ENCODE assay signal across 1 cellular context in the genomic region with DNA sequence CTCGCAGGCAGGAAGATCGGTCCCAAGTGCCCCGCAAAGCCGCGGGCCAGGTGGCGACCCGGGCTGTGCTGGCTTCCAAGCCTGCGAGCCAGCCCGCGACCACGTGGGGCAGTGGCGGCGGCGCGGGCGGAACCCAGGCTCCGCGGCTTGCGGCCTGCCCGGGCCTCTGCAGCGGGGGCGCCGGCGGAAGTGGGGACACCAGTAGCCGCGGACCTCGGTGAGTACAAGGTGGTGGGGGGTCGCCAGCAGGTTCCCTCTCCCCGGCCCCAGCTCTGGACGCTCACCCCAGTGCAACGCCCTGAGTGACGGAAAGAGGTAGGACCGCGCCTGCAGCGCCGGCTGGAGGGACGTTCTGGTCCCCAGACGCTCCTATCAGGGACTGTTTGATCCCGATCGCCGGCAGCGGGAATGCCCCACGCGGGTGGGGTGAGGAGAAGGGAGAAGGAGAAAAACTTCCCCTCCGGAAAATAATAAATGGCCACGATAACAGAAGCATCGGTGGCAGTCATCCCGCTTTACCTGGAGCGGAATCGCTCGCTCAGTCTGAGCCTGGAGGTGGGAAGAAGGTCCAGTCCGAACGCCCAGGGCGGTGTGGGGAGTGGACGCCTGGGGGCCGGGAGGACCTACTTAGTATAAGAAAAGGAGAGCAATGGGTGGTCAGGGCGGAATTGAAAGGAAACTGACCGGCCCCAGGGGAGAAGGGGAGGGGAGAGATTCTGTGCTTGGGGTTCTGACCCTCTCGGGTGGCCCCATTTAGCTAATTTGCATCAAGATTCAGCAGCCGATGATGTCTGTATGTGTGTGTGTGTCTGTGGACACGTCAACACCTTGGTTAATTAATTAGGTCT.
TF ChIP-seq lines count a peak whose summit lies in the region.

A gene with protein sequence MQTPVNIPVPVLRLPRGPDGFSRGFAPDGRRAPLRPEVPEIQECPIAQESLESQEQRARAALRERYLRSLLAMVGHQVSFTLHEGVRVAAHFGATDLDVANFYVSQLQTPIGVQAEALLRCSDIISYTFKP (plus strand): TSS at position 198 of the 848 bp plus-strand sequence. CDS start 10,855 bp downstream, outside the sequence.

TF ChIP-seq in HepG2, 621 proteins besides CTCF, POLR2A, EP300 and RAD21 (continued from another document and continues in another):
- TF ChIP-seq REPIN1 (CRISPR knock-in tag; IDR thresholded peaks at IDR 0.05; ENCODE audit: borderline replicate concordance, low read depth), result peak; percentile 86; the same call in 1 of the 2 replicates
- TF ChIP-seq ERF (CRISPR knock-in tag; IDR thresholded peaks at IDR 0.05), result peak; percentile 93
- TF ChIP-seq ATRX (CRISPR knock-in tag; IDR thresholded peaks at IDR 0.05; ENCODE audit: borderline replicate concordance), result no peak
- peak; percentile 62; the same call in 1 of the 2 replicates for TF ChIP-seq KLF15 (CRISPR knock-in tag; IDR thresholded peaks at IDR 0.05; ENCODE audit: borderline replicate concordance)
- TF ChIP-seq, protein P1, sequence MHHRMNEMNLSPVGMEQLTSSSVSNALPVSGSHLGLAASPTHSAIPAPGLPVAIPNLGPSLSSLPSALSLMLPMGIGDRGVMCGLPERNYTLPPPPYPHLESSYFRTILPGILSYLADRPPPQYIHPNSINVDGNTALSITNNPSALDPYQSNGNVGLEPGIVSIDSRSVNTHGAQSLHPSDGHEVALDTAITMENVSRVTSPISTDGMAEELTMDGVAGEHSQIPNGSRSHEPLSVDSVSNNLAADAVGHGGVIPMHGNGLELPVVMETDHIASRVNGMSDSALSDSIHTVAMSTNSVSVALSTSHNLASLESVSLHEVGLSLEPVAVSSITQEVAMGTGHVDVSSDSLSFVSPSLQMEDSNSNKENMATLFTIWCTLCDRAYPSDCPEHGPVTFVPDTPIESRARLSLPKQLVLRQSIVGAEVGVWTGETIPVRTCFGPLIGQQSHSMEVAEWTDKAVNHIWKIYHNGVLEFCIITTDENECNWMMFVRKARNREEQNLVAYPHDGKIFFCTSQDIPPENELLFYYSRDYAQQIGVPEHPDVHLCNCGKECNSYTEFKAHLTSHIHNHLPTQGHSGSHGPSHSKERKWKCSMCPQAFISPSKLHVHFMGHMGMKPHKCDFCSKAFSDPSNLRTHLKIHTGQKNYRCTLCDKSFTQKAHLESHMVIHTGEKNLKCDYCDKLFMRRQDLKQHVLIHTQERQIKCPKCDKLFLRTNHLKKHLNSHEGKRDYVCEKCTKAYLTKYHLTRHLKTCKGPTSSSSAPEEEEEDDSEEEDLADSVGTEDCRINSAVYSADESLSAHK (CRISPR knock-in tag; IDR thresholded peaks at IDR 0.05; ENCODE audit: borderline replicate concordance), result no peak
- no peak; the same call in 1 of the 2 replicates for TF ChIP-seq ZFP1 (CRISPR knock-in tag; IDR thresholded peaks at IDR 0.05)
- TF ChIP-seq ZMYM4 (CRISPR knock-in tag; IDR thresholded peaks at IDR 0.05), result peak; percentile 90
- TF ChIP-seq JUNB (CRISPR knock-in tag; IDR thresholded peaks at IDR 0.05; ENCODE audit: borderline replicate concordance), result peak; percentile 38
- no peak for TF ChIP-seq RARG (CRISPR knock-in tag; IDR thresholded peaks at IDR 0.05; ENCODE audit: low read depth)
- TF ChIP-seq MAZ (IDR thresholded peaks at IDR 0.05; ENCODE audit: borderline replicate concordance, low read depth, low read length), result peak; percentile 82
- TF ChIP-seq MAZ (CRISPR knock-in tag; IDR thresholded peaks at IDR 0.05; ENCODE audit: low read depth), result peak; percentile 96
- TF ChIP-seq ZBTB3 (CRISPR knock-in tag; IDR thresholded peaks at IDR 0.05; ENCODE audit: borderline replicate concordance, low read depth), result no peak
- TF ChIP-seq, protein P2, sequence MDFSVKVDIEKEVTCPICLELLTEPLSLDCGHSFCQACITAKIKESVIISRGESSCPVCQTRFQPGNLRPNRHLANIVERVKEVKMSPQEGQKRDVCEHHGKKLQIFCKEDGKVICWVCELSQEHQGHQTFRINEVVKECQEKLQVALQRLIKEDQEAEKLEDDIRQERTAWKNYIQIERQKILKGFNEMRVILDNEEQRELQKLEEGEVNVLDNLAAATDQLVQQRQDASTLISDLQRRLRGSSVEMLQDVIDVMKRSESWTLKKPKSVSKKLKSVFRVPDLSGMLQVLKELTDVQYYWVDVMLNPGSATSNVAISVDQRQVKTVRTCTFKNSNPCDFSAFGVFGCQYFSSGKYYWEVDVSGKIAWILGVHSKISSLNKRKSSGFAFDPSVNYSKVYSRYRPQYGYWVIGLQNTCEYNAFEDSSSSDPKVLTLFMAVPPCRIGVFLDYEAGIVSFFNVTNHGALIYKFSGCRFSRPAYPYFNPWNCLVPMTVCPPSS (IDR thresholded peaks at IDR 0.05), result no peak
- peak; percentile 90 for TF ChIP-seq KAT8 (CRISPR knock-in tag; IDR thresholded peaks at IDR 0.05)
- TF ChIP-seq MBD4 (IDR thresholded peaks at IDR 0.05; ENCODE audit: borderline replicate concordance, low read length), result no peak
- TF ChIP-seq, protein P3, sequence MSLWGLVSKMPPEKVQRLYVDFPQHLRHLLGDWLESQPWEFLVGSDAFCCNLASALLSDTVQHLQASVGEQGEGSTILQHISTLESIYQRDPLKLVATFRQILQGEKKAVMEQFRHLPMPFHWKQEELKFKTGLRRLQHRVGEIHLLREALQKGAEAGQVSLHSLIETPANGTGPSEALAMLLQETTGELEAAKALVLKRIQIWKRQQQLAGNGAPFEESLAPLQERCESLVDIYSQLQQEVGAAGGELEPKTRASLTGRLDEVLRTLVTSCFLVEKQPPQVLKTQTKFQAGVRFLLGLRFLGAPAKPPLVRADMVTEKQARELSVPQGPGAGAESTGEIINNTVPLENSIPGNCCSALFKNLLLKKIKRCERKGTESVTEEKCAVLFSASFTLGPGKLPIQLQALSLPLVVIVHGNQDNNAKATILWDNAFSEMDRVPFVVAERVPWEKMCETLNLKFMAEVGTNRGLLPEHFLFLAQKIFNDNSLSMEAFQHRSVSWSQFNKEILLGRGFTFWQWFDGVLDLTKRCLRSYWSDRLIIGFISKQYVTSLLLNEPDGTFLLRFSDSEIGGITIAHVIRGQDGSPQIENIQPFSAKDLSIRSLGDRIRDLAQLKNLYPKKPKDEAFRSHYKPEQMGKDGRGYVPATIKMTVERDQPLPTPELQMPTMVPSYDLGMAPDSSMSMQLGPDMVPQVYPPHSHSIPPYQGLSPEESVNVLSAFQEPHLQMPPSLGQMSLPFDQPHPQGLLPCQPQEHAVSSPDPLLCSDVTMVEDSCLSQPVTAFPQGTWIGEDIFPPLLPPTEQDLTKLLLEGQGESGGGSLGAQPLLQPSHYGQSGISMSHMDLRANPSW (CRISPR knock-in tag; IDR thresholded peaks at IDR 0.05; ENCODE audit: borderline replicate concordance), result no peak; the same call in 1 of the 2 replicates
- peak; percentile 94; the same call in 1 of the 2 replicates for TF ChIP-seq TBP (CRISPR knock-in tag; IDR thresholded peaks at IDR 0.05)
- TF ChIP-seq, protein P4, sequence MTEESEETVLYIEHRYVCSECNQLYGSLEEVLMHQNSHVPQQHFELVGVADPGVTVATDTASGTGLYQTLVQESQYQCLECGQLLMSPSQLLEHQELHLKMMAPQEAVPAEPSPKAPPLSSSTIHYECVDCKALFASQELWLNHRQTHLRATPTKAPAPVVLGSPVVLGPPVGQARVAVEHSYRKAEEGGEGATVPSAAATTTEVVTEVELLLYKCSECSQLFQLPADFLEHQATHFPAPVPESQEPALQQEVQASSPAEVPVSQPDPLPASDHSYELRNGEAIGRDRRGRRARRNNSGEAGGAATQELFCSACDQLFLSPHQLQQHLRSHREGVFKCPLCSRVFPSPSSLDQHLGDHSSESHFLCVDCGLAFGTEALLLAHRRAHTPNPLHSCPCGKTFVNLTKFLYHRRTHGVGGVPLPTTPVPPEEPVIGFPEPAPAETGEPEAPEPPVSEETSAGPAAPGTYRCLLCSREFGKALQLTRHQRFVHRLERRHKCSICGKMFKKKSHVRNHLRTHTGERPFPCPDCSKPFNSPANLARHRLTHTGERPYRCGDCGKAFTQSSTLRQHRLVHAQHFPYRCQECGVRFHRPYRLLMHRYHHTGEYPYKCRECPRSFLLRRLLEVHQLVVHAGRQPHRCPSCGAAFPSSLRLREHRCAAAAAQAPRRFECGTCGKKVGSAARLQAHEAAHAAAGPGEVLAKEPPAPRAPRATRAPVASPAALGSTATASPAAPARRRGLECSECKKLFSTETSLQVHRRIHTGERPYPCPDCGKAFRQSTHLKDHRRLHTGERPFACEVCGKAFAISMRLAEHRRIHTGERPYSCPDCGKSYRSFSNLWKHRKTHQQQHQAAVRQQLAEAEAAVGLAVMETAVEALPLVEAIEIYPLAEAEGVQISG (CRISPR knock-in tag; IDR thresholded peaks at IDR 0.05), result peak; percentile 97
- peak; percentile 92 for TF ChIP-seq ARNTL (CRISPR knock-in tag; IDR thresholded peaks at IDR 0.05)
- peak; percentile 96 for TF ChIP-seq TOPORS (CRISPR knock-in tag; IDR thresholded peaks at IDR 0.05)
- TF ChIP-seq NR3C1 (CRISPR knock-in tag; IDR thresholded peaks at IDR 0.05), result no peak
- TF ChIP-seq ETV5 (CRISPR knock-in tag; IDR thresholded peaks at IDR 0.05; ENCODE audit: borderline replicate concordance), result peak; percentile 55
- TF ChIP-seq, protein P5, sequence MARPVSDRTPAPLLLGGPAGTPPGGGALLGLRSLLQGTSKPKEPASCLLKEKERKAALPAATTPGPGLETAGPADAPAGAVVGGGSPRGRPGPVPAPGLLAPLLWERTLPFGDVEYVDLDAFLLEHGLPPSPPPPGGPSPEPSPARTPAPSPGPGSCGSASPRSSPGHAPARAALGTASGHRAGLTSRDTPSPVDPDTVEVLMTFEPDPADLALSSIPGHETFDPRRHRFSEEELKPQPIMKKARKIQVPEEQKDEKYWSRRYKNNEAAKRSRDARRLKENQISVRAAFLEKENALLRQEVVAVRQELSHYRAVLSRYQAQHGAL (CRISPR knock-in tag; IDR thresholded peaks at IDR 0.05; ENCODE audit: not compliant biosample characterization), result peak; percentile 88
- TF ChIP-seq SP4 (CRISPR knock-in tag; IDR thresholded peaks at IDR 0.05), result peak; percentile 91
- peak; percentile 58; the same call in 1 of the 2 replicates for TF ChIP-seq ZNF672 (CRISPR knock-in tag; IDR thresholded peaks at IDR 0.05)
- TF ChIP-seq, protein P6, sequence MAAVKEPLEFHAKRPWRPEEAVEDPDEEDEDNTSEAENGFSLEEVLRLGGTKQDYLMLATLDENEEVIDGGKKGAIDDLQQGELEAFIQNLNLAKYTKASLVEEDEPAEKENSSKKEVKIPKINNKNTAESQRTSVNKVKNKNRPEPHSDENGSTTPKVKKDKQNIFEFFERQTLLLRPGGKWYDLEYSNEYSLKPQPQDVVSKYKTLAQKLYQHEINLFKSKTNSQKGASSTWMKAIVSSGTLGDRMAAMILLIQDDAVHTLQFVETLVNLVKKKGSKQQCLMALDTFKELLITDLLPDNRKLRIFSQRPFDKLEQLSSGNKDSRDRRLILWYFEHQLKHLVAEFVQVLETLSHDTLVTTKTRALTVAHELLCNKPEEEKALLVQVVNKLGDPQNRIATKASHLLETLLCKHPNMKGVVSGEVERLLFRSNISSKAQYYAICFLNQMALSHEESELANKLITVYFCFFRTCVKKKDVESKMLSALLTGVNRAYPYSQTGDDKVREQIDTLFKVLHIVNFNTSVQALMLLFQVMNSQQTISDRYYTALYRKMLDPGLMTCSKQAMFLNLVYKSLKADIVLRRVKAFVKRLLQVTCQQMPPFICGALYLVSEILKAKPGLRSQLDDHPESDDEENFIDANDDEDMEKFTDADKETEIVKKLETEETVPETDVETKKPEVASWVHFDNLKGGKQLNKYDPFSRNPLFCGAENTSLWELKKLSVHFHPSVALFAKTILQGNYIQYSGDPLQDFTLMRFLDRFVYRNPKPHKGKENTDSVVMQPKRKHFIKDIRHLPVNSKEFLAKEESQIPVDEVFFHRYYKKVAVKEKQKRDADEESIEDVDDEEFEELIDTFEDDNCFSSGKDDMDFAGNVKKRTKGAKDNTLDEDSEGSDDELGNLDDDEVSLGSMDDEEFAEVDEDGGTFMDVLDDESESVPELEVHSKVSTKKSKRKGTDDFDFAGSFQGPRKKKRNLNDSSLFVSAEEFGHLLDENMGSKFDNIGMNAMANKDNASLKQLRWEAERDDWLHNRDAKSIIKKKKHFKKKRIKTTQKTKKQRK (IDR thresholded peaks at IDR 0.05; ENCODE audit: low read length), result no peak
- no peak for TF ChIP-seq GTF2F1 (IDR thresholded peaks at IDR 0.05; ENCODE audit: low read length)
- TF ChIP-seq PAX8 (CRISPR knock-in tag; IDR thresholded peaks at IDR 0.05; ENCODE audit: borderline replicate concordance), result peak; percentile 73; the same call in 1 of the 2 replicates
- TF ChIP-seq, protein P7, sequence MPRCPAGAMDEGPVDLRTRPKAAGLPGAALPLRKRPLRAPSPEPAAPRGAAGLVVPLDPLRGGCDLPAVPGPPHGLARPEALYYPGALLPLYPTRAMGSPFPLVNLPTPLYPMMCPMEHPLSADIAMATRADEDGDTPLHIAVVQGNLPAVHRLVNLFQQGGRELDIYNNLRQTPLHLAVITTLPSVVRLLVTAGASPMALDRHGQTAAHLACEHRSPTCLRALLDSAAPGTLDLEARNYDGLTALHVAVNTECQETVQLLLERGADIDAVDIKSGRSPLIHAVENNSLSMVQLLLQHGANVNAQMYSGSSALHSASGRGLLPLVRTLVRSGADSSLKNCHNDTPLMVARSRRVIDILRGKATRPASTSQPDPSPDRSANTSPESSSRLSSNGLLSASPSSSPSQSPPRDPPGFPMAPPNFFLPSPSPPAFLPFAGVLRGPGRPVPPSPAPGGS (CRISPR knock-in tag; IDR thresholded peaks at IDR 0.05), result peak; percentile 77
- TF ChIP-seq ZNF383 (CRISPR knock-in tag; IDR thresholded peaks at IDR 0.05; ENCODE audit: borderline replicate concordance), result no peak
- TF ChIP-seq XRCC5 (optimal IDR thresholded peaks at IDR 0.05; ENCODE audit: low read length), result peak; percentile 97
- TF ChIP-seq, protein P8, sequence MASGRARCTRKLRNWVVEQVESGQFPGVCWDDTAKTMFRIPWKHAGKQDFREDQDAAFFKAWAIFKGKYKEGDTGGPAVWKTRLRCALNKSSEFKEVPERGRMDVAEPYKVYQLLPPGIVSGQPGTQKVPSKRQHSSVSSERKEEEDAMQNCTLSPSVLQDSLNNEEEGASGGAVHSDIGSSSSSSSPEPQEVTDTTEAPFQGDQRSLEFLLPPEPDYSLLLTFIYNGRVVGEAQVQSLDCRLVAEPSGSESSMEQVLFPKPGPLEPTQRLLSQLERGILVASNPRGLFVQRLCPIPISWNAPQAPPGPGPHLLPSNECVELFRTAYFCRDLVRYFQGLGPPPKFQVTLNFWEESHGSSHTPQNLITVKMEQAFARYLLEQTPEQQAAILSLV (CRISPR knock-in tag; IDR thresholded peaks at IDR 0.05; ENCODE audit: borderline replicate concordance), result peak; percentile 84; the same call in 1 of the 2 replicates
- peak; percentile 92 for TF ChIP-seq NKX3-1 (CRISPR knock-in tag; IDR thresholded peaks at IDR 0.05)
- no peak for TF ChIP-seq ZNF564 (CRISPR knock-in tag; IDR thresholded peaks at IDR 0.05)
- TF ChIP-seq, protein P9, sequence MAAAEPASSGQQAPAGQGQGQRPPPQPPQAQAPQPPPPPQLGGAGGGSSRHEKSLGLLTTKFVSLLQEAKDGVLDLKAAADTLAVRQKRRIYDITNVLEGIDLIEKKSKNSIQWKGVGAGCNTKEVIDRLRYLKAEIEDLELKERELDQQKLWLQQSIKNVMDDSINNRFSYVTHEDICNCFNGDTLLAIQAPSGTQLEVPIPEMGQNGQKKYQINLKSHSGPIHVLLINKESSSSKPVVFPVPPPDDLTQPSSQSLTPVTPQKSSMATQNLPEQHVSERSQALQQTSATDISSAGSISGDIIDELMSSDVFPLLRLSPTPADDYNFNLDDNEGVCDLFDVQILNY (CRISPR knock-in tag; conservative IDR thresholded peaks at IDR 0.05), result peak; percentile 81
- TF ChIP-seq NCOA5 (CRISPR knock-in tag; IDR thresholded peaks at IDR 0.05), result no peak
